2 cellular contexts compared by ENCODE assay signal in genomic region chr5:150022163-150022540, GRCh38.
A peak's percentile ranks its signal among the peaks of the same experiment; 100 is the strongest.
TF ChIP-seq lines count a peak whose summit lies in the region.

No MANE protein-coding gene starts in this region.

TF ChIP-seq in GM23338, 12 proteins besides CTCF, POLR2A, EP300 and RAD21 (continued from another document):
- TF ChIP-seq REST (IDR thresholded peaks at IDR 0.05; ENCODE audit: unreplicated experiment) = no peak
- TF ChIP-seq JUNB (IDR thresholded peaks at IDR 0.05; ENCODE audit: unreplicated experiment) = no peak
- no peak for TF ChIP-seq CREB1 (CRISPR knock-in tag; IDR thresholded peaks at IDR 0.05; ENCODE audit: low read depth)
- TF ChIP-seq, protein P1, sequence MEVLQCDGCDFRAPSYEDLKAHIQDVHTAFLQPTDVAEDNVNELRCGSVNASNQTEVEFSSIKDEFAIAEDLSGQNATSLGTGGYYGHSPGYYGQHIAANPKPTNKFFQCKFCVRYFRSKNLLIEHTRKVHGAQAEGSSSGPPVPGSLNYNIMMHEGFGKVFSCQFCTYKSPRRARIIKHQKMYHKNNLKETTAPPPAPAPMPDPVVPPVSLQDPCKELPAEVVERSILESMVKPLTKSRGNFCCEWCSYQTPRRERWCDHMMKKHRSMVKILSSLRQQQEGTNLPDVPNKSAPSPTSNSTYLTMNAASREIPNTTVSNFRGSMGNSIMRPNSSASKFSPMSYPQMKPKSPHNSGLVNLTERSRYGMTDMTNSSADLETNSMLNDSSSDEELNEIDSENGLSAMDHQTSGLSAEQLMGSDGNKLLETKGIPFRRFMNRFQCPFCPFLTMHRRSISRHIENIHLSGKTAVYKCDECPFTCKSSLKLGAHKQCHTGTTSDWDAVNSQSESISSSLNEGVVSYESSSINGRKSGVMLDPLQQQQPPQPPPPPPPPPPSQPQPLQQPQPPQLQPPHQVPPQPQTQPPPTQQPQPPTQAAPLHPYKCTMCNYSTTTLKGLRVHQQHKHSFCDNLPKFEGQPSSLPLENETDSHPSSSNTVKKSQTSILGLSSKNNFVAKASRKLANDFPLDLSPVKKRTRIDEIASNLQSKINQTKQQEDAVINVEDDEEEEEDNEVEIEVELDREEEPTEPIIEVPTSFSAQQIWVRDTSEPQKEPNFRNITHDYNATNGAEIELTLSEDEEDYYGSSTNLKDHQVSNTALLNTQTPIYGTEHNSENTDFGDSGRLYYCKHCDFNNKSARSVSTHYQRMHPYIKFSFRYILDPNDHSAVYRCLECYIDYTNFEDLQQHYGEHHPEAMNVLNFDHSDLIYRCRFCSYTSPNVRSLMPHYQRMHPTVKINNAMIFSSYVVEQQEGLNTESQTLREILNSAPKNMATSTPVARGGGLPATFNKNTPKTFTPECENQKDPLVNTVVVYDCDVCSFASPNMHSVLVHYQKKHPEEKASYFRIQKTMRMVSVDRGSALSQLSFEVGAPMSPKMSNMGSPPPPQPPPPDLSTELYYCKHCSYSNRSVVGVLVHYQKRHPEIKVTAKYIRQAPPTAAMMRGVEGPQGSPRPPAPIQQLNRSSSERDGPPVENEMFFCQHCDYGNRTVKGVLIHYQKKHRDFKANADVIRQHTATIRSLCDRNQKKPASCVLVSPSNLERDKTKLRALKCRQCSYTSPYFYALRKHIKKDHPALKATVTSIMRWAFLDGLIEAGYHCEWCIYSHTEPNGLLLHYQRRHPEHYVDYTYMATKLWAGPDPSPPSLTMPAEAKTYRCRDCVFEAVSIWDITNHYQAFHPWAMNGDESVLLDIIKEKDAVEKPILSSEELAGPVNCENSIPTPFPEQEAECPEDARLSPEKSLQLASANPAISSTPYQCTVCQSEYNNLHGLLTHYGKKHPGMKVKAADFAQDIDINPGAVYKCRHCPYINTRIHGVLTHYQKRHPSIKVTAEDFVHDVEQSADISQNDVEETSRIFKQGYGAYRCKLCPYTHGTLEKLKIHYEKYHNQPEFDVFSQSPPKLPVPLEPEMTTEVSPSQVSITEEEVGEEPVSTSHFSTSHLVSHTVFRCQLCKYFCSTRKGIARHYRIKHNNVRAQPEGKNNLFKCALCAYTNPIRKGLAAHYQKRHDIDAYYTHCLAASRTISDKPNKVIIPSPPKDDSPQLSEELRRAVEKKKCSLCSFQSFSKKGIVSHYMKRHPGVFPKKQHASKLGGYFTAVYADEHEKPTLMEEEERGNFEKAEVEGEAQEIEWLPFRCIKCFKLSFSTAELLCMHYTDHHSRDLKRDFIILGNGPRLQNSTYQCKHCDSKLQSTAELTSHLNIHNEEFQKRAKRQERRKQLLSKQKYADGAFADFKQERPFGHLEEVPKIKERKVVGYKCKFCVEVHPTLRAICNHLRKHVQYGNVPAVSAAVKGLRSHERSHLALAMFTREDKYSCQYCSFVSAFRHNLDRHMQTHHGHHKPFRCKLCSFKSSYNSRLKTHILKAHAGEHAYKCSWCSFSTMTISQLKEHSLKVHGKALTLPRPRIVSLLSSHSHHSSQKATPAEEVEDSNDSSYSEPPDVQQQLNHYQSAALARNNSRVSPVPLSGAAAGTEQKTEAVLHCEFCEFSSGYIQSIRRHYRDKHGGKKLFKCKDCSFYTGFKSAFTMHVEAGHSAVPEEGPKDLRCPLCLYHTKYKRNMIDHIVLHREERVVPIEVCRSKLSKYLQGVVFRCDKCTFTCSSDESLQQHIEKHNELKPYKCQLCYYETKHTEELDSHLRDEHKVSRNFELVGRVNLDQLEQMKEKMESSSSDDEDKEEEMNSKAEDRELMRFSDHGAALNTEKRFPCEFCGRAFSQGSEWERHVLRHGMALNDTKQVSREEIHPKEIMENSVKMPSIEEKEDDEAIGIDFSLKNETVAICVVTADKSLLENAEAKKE (CRISPR knock-in tag; IDR thresholded peaks at IDR 0.05) = no peak
- TF ChIP-seq ZNF114 (CRISPR knock-in tag; IDR thresholded peaks at IDR 0.05) = no peak

TF ChIP-seq in SK-N-SH, 30 proteins besides CTCF, POLR2A, EP300 and RAD21 (continued from another document):
- TF ChIP-seq ZBTB33 (IDR thresholded peaks at IDR 0.05; ENCODE audit: borderline replicate concordance, low read depth) (0 out of 2 replicates have a peak, but pooled peaks have one; percentile 43), ELF1 (IDR thresholded peaks at IDR 0.05) (no peak; the same call in 1 of the 2 replicates), TCF12 (IDR thresholded peaks at IDR 0.05) (peak; percentile 70), MXI1 (IDR thresholded peaks at IDR 0.05; ENCODE audit: low read depth, low read length) (no peak), TAF1 (IDR thresholded peaks at IDR 0.05; ENCODE audit: borderline replicate concordance, low read depth, low read length) (no peak), SIN3A (IDR thresholded peaks at IDR 0.05; ENCODE audit: borderline replicate concordance, low read depth, low read length) (no peak; the same call in 1 of the 2 replicates), EZH2phosphoT487 (IDR thresholded peaks at IDR 0.05; ENCODE audit: borderline replicate concordance, low read depth) (no peak), NRF1 (IDR thresholded peaks at IDR 0.05; ENCODE audit: low read depth, low read length) (no peak), RCOR1 (IDR thresholded peaks at IDR 0.05; ENCODE audit: low read length) (no peak), MEF2A (IDR thresholded peaks at IDR 0.05; ENCODE audit: borderline replicate concordance, low read depth) (peak; percentile 99), GABPA (IDR thresholded peaks at IDR 0.05; ENCODE audit: low read depth) (no peak), POLR2AphosphoS5 (IDR thresholded peaks at IDR 0.05; ENCODE audit: low read depth, low read length) (peak; percentile 76; the same call in 1 of the 2 replicates), FOXM1 (IDR thresholded peaks at IDR 0.05; ENCODE audit: low read depth) (no peak), TEAD4 (IDR thresholded peaks at IDR 0.05; ENCODE audit: borderline replicate concordance, insufficient read depth) (peak; percentile 75; the same call in 1 of the 2 replicates), REST (IDR thresholded peaks at IDR 0.05; ENCODE audit: low read depth, low read length) (no peak), USF1 (IDR thresholded peaks at IDR 0.05; ENCODE audit: borderline replicate concordance, low read depth) (no peak), CHD2 (IDR thresholded peaks at IDR 0.05; ENCODE audit: low read length, partially characterized antibody) (no peak), FOXJ3 (CRISPR knock-in tag; IDR thresholded peaks at IDR 0.05) (no peak), NFIC (IDR thresholded peaks at IDR 0.05; ENCODE audit: borderline replicate concordance) (peak; percentile 88), RXRA (IDR thresholded peaks at IDR 0.05; ENCODE audit: borderline replicate concordance, low read depth) (peak; percentile 90)
- TF ChIP-seq, protein P2, sequence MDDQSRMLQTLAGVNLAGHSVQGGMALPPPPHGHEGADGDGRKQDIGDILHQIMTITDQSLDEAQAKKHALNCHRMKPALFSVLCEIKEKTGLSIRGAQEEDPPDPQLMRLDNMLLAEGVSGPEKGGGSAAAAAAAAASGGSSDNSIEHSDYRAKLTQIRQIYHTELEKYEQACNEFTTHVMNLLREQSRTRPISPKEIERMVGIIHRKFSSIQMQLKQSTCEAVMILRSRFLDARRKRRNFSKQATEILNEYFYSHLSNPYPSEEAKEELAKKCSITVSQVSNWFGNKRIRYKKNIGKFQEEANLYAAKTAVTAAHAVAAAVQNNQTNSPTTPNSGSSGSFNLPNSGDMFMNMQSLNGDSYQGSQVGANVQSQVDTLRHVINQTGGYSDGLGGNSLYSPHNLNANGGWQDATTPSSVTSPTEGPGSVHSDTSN (IDR thresholded peaks at IDR 0.05) = peak; percentile 47; the same call in 1 of the 2 replicates
- TF ChIP-seq, protein P3, sequence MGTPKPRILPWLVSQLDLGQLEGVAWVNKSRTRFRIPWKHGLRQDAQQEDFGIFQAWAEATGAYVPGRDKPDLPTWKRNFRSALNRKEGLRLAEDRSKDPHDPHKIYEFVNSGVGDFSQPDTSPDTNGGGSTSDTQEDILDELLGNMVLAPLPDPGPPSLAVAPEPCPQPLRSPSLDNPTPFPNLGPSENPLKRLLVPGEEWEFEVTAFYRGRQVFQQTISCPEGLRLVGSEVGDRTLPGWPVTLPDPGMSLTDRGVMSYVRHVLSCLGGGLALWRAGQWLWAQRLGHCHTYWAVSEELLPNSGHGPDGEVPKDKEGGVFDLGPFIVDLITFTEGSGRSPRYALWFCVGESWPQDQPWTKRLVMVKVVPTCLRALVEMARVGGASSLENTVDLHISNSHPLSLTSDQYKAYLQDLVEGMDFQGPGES (IDR thresholded peaks at IDR 0.05; ENCODE audit: low read depth, low read length) = no peak
- TF ChIP-seq, protein P4, sequence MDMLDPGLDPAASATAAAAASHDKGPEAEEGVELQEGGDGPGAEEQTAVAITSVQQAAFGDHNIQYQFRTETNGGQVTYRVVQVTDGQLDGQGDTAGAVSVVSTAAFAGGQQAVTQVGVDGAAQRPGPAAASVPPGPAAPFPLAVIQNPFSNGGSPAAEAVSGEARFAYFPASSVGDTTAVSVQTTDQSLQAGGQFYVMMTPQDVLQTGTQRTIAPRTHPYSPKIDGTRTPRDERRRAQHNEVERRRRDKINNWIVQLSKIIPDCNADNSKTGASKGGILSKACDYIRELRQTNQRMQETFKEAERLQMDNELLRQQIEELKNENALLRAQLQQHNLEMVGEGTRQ (IDR thresholded peaks at IDR 0.05; ENCODE audit: borderline replicate concordance, low read depth, low read length) = no peak
- TF ChIP-seq, protein P5, sequence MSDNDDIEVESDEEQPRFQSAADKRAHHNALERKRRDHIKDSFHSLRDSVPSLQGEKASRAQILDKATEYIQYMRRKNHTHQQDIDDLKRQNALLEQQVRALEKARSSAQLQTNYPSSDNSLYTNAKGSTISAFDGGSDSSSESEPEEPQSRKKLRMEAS (IDR thresholded peaks at IDR 0.05; ENCODE audit: low read depth) = peak; percentile 55
